23 cellular contexts compared by ENCODE assay signal in genomic region chr2:78780321-78780720, GRCh38.
DNase-seq lines count a peak whose midpoint lies in the region; ATAC-seq, FAIRE-seq and TF ChIP-seq lines count a peak whose summit lies in the region.
"Had no signal": no experiment of that assay in that cellular context is flagged by ENCODE, and none has a peak within 500 bp of the region (broad histone marks: within the 10 kb centered on the region; RNA-seq: fewer than 3 reads in every experiment).

No MANE protein-coding gene starts in this region.

- peak overlapping the region; percentile 15 to 17 for H3K27ac ChIP-seq in tibial artery
- H3K27ac ChIP-seq: BLaER1, parathyroid adenoma, SJSA1, thyroid gland had no signal

- peak overlapping the region; percentile 19 to 22 for H3K4me3 ChIP-seq in tibial artery
- H3K4me3 ChIP-seq: BLaER1, K562, SJSA1, thyroid gland had no signal

- H3K36me3 Mint-ChIP-seq in nephron (ENCODE audit: low read depth), result peaks cover 7% of the 10 kb centered on the region
- no peaks in the 10 kb centered on the region for H3K36me3 Mint-ChIP-seq in glutamatergic neuron (ENCODE audit: unreplicated experiment)
- H3K36me3 Mint-ChIP-seq: activated CD8-positive, alpha-beta memory T cell treated with anti-CD3 and anti-CD28 coated beads, Interleukin-2, amount 10 ng/mL, durations not matched to agents 7 days and 5 days had no signal

- H3K27me3 Mint-ChIP-seq in nephron (ENCODE audit: low read depth) (no peaks in the 10 kb centered on the region), glutamatergic neuron (ENCODE audit: unreplicated experiment) (no peaks in the 10 kb centered on the region)
- H3K27me3 Mint-ChIP-seq: activated CD8-positive, alpha-beta memory T cell treated with anti-CD3 and anti-CD28 coated beads, Interleukin-2, amount 10 ng/mL, durations not matched to agents 7 days and 5 days had no signal

- peaks cover 25% of the 10 kb centered on the region for H3K4me1 Mint-ChIP-seq in nephron
- H3K4me1 Mint-ChIP-seq in glutamatergic neuron (ENCODE audit: low read depth, unreplicated experiment), result peaks cover 8% of the 10 kb centered on the region
- H3K4me1 Mint-ChIP-seq: activated CD8-positive, alpha-beta memory T cell treated with anti-CD3 and anti-CD28 coated beads, Interleukin-2, amount 10 ng/mL, durations not matched to agents 7 days and 5 days had no signal

- no peaks in the 10 kb centered on the region for H3K27me3 ChIP-seq in tibial artery
- H3K27me3 ChIP-seq: BLaER1, SJSA1, thyroid gland had no signal

- H3K36me3 ChIP-seq in tibial artery, result no peaks in the 10 kb centered on the region
- H3K36me3 ChIP-seq: BLaER1, SJSA1, thyroid gland had no signal

- intact Hi-C loops in tibial artery (cut with DNase I; ENCODE audit: low total_unique reads), result no loop called here

- no peak for TF ChIP-seq CTCF in nephron (IDR thresholded peaks at IDR 0.05; ENCODE audit: unreplicated experiment in 3 of 3)
- TF ChIP-seq CTCF in tibial artery (IDR thresholded peaks at IDR 0.05), result no peak
- TF ChIP-seq CTCF in glutamatergic neuron (IDR thresholded peaks at IDR 0.05; ENCODE audit: partially characterized antibody, unreplicated experiment), result no peak

- H3K27ac Mint-ChIP-seq in nephron, result peak overlapping the region; percentile 72 to 90 (median 79)
- H3K27ac Mint-ChIP-seq in glutamatergic neuron (ENCODE audit: unreplicated experiment), result no peak overlapping the region
- H3K27ac Mint-ChIP-seq: activated CD8-positive, alpha-beta memory T cell treated with anti-CD3 and anti-CD28 coated beads, Interleukin-2, amount 10 ng/mL, durations not matched to agents 7 days and 5 days; HFFc6 had no signal

- H3K4me3 Mint-ChIP-seq in nephron (peak overlapping the region; percentile 7 to 72 (median 55)), glutamatergic neuron (ENCODE audit: unreplicated experiment) (no peak overlapping the region)
- H3K4me3 Mint-ChIP-seq: activated CD8-positive, alpha-beta memory T cell treated with anti-CD3 and anti-CD28 coated beads, Interleukin-2, amount 10 ng/mL, durations not matched to agents 7 days and 5 days; HFFc6 had no signal

- no peak for ATAC-seq in HG03025 (IDR thresholded peaks at IDR 0.05; ENCODE audit: low FRiP score, unreplicated experiment)
- ATAC-seq: activated CD8-positive, alpha-beta memory T cell treated with anti-CD3 and anti-CD28 coated beads, Interleukin-2, amount 10 ng/mL, durations not matched to agents 7 days and 5 days; K562; left ventricle myocardium superior had no signal

- TF ChIP-seq POLR2A in GM12892 (IDR thresholded peaks at IDR 0.05; ENCODE audit: low read depth, low read length), result no peak

- peaks cover 10% of the 10 kb centered on the region for H3K9me3 Mint-ChIP-seq in nephron
- H3K9me3 Mint-ChIP-seq in glutamatergic neuron (ENCODE audit: unreplicated experiment), result no peaks in the 10 kb centered on the region

- FAIRE-seq in GM12892 (lab: Jason Lieb, UNC), result no peak
- FAIRE-seq: G401.6, K562 had no signal

- H3K9me3 ChIP-seq in tibial artery, result no peaks in the 10 kb centered on the region
- H3K9me3 ChIP-seq: thyroid gland had no signal

- DNase-seq in NCI-H510A treated with DMSO at 0.1 percent for 48 hours (lab: John Stamatoyannopoulos, UW), result peak; percentile 36
- DNase-seq in NCI-H510A (lab: John Stamatoyannopoulos, UW), result no peak
- peak; percentile 31 for DNase-seq in SK-N-DZ (ENCODE audit: low spot score)
- no peak for DNase-seq in tibial artery
- DNase-seq in glutamatergic neuron, result no peak
- no peak for DNase-seq in GM12892 (ENCODE audit: insufficient read length)
- DNase-seq: activated CD8-positive, alpha-beta memory T cell treated with anti-CD3 and anti-CD28 coated beads, Interleukin-2, amount 10 ng/mL, durations not matched to agents 7 days and 5 days; activated effector memory CD4-positive, alpha-beta T cell treated with Interleukin-2 at 50 U/mL for 16 hours; central memory CD4-positive, alpha-beta T cell; erythroblast; HFFc6; left ventricle myocardium superior; NCI-H1048; NCI-H446; T1000; thyroid gland had no signal

- H3K4me1 ChIP-seq in tibial artery, result peaks cover 0 to 27% (median 2%) of the 10 kb centered on the region in 4 donors
- H3K4me1 ChIP-seq: BLaER1, parathyroid adenoma, SJSA1, thyroid gland had no signal

Comparison
In these comparisons a context has a peak if more than half of its experiments do, and no peak if none do; other contexts are left out.
1. DNase-seq: peak in NCI-H510A treated with DMSO at 0.1 percent for 48 hours (single experiment) and SK-N-DZ (single experiment); none in NCI-H510A (single experiment), tibial artery (0 of 2), glutamatergic neuron (single experiment) and GM12892 (single experiment).